ENCODE assay signal across 8 cellular contexts in genomic region chr21:28516996-28517592, GRCh38.
DNase-seq lines count a peak whose midpoint lies in the region; ATAC-seq and TF ChIP-seq lines count a peak whose summit lies in the region.

No MANE protein-coding gene starts in this region.

- H3K9me3 Mint-ChIP-seq in effector memory CD8-positive, alpha-beta T cell, result no peaks in the 10 kb centered on the region
- no peaks in the 10 kb centered on the region for H3K9me3 Mint-ChIP-seq in stimulated activated effector memory CD8-positive, alpha-beta T cell treated with anti-CD3 and anti-CD28 coated beads, Interleukin-12 subunit alpha, Interleukin-12 subunit beta, amount 100 ng/mL, for 72 hours

- DNase-seq in AG09319 (ENCODE audit: extremely low read depth, low read depth), result no peak
- DNase-seq in NCI-H446 treated with DMSO at 0.1 percent for 48 hours (lab: John Stamatoyannopoulos, UW), result peak; percentile 16
- DNase-seq in activated CD4-positive, alpha-beta T cell treated with anti-CD3 and anti-CD28 coated beads, Interleukin-2, amount 50 U/mL, for 48 hours, result peak; percentile 65 to 75
- peak; percentile 42 to 50 (median 42) for DNase-seq in effector memory CD8-positive, alpha-beta T cell
- DNase-seq in mucosa of gallbladder (ENCODE audit: low spot score), result peak; percentile 48
- peak; percentile 44 to 71 for DNase-seq in stimulated activated effector memory CD8-positive, alpha-beta T cell treated with anti-CD3 and anti-CD28 coated beads, Interleukin-12 subunit alpha, Interleukin-12 subunit beta, amount 100 ng/mL, for 72 hours (ENCODE audit: low spot score in 2 of 2)

- H3K4me1 Mint-ChIP-seq in effector memory CD8-positive, alpha-beta T cell (ENCODE audit: low read depth in 2 of 2), result peaks cover 2 to 7% of the 10 kb centered on the region in 2 donors
- H3K4me1 Mint-ChIP-seq in stimulated activated effector memory CD8-positive, alpha-beta T cell treated with anti-CD3 and anti-CD28 coated beads, Interleukin-12 subunit alpha, Interleukin-12 subunit beta, amount 100 ng/mL, for 72 hours, result peaks cover 6% of the 10 kb centered on the region

- ATAC-seq in GM18873 (IDR thresholded peaks at IDR 0.05; ENCODE audit: low FRiP score, unreplicated experiment) (peak; percentile 99), HG03064 (IDR thresholded peaks at IDR 0.05; ENCODE audit: low read depth, unreplicated experiment) (peak; percentile 97)
- ATAC-seq in effector memory CD8-positive, alpha-beta T cell (replicated peaks), result peak; percentile 84
- ATAC-seq in stimulated activated effector memory CD8-positive, alpha-beta T cell treated with anti-CD3 and anti-CD28 coated beads, Interleukin-12 subunit alpha, Interleukin-12 subunit beta, amount 100 ng/mL, for 72 hours, result peak; percentile 90

- TF ChIP-seq CTCF in AG09319 (IDR thresholded peaks at IDR 0.05; ENCODE audit: low read depth, low read length), result peak; percentile 10; the same call in 1 of the 2 replicates

- H3K27me3 Mint-ChIP-seq in effector memory CD8-positive, alpha-beta T cell, result no peaks in the 10 kb centered on the region

- H3K4me3 Mint-ChIP-seq in effector memory CD8-positive, alpha-beta T cell, result no peak overlapping the region
- H3K4me3 Mint-ChIP-seq in stimulated activated effector memory CD8-positive, alpha-beta T cell treated with anti-CD3 and anti-CD28 coated beads, Interleukin-12 subunit alpha, Interleukin-12 subunit beta, amount 100 ng/mL, for 72 hours, result no peak overlapping the region

- H3K36me3 Mint-ChIP-seq in effector memory CD8-positive, alpha-beta T cell (ENCODE audit: insufficient read depth), result no peaks in the 10 kb centered on the region
- H3K36me3 Mint-ChIP-seq in stimulated activated effector memory CD8-positive, alpha-beta T cell treated with anti-CD3 and anti-CD28 coated beads, Interleukin-12 subunit alpha, Interleukin-12 subunit beta, amount 100 ng/mL, for 72 hours, result no peaks in the 10 kb centered on the region

- H3K27ac Mint-ChIP-seq in effector memory CD8-positive, alpha-beta T cell, result no peak overlapping the region
- no peak overlapping the region for H3K27ac Mint-ChIP-seq in stimulated activated effector memory CD8-positive, alpha-beta T cell treated with anti-CD3 and anti-CD28 coated beads, Interleukin-12 subunit alpha, Interleukin-12 subunit beta, amount 100 ng/mL, for 72 hours
